ENCODE assay signal across 19 cellular contexts in genomic region chr9:22112870-22113846, GRCh38.
DNase-seq lines count a peak whose midpoint lies in the region; ATAC-seq and TF ChIP-seq lines count a peak whose summit lies in the region.
"Had no signal": no experiment of that assay in that cellular context is flagged by ENCODE, and none has a peak within 500 bp of the region (broad histone marks: within the 10 kb centered on the region; RNA-seq: fewer than 3 reads in every experiment).

No MANE protein-coding gene starts in this region.

- peak overlapping the region in 2 of 4 donors; percentile 37 to 38 for H3K4me3 ChIP-seq in Peyer's patch
- no peak overlapping the region for H3K4me3 ChIP-seq in fibroblast of villous mesenchyme (ENCODE audit: low read depth, low read length)
- H3K4me3 ChIP-seq in mesenchymal stem cell (ENCODE audit: insufficient read depth in 1 of 2, low read depth in 1 of 2, low read length in 2 of 2): no peak overlapping the region
- no peak overlapping the region for H3K4me3 ChIP-seq in smooth muscle cell

- peak overlapping the region; percentile 61 for H2AK5ac ChIP-seq in mesenchymal stem cell (ENCODE audit: low read length, severe bottlenecking)

- peak in 1 of 2 donors; percentile 32 for TF ChIP-seq POLR2A in Peyer's patch (IDR thresholded peaks at IDR 0.05)

- TF ChIP-seq CTCF in Peyer's patch (IDR thresholded peaks at IDR 0.05): no peak
- no peak for TF ChIP-seq CTCF in fibroblast of villous mesenchyme (IDR thresholded peaks at IDR 0.05; ENCODE audit: insufficient read depth, low read depth, low read length)
- no peak for TF ChIP-seq CTCF in smooth muscle cell (IDR thresholded peaks at IDR 0.05; ENCODE audit: borderline replicate concordance, insufficient read depth, poor library complexity, severe bottlenecking)

- H3K36me3 ChIP-seq in Peyer's patch (no peaks in the 10 kb centered on the region), mesenchymal stem cell (ENCODE audit: control insufficient read depth in 1 of 2, insufficient read depth in 2 of 2, low read depth in 1 of 2, low read length in 2 of 2) (no peaks in the 10 kb centered on the region), smooth muscle cell (ENCODE audit: low read depth) (no peaks in the 10 kb centered on the region)

- peak overlapping the region in 1 of 2 experiments; percentile 66 for H2BK12ac ChIP-seq in mesenchymal stem cell (ENCODE audit: low read length in 2 of 2)

- H3K27ac ChIP-seq in Peyer's patch: peak overlapping the region in 3 of 4 donors; percentile 23 to 85 (median 73)
- peak overlapping the region; percentile 21 for H3K27ac ChIP-seq in mesenchymal stem cell (ENCODE audit: low read length, poor library complexity, severe bottlenecking)
- H3K27ac ChIP-seq in smooth muscle cell (ENCODE audit: low read depth): peak overlapping the region; percentile 94

- no peaks in the 10 kb centered on the region for H3K9me3 ChIP-seq in Peyer's patch
- H3K9me3 ChIP-seq in mesenchymal stem cell (ENCODE audit: control insufficient read depth, low read length): no peaks in the 10 kb centered on the region
- no peaks in the 10 kb centered on the region for H3K9me3 ChIP-seq in smooth muscle cell (replicated peaks; ENCODE audit: low read depth)
- H3K9me3 ChIP-seq: SK-N-SH had no signal

- H2BK15ac ChIP-seq in mesenchymal stem cell (ENCODE audit: low read depth, poor library complexity, severe bottlenecking): no peak overlapping the region

- H4K91ac ChIP-seq in mesenchymal stem cell (ENCODE audit: low read length): no peak overlapping the region

- no peaks in the 10 kb centered on the region for H3K79me2 ChIP-seq in smooth muscle cell (ENCODE audit: low read depth)

- H2BK120ac ChIP-seq in mesenchymal stem cell (ENCODE audit: low read depth, low read length): peak overlapping the region; percentile 67

- H3K23ac ChIP-seq in mesenchymal stem cell (ENCODE audit: low read length in 2 of 2): no peak overlapping the region

- H3K4ac ChIP-seq in mesenchymal stem cell (ENCODE audit: low read depth in 1 of 2, low read length in 2 of 2): no peak overlapping the region

- no peak overlapping the region for H3K14ac ChIP-seq in mesenchymal stem cell (ENCODE audit: low read length in 2 of 2)

- 89% methylated on average over 11 of the region's 12 CpGs for whole genome bisulfite sequencing in mesenchymal stem cell
- 30% methylated on average over 12 of the region's 12 CpGs for WGBS in smooth muscle cell (ENCODE audit: low lambda C conversion rate)

- H3K27me3 ChIP-seq in Peyer's patch: no peaks in the 10 kb centered on the region
- H3K27me3 ChIP-seq in mesenchymal stem cell (ENCODE audit: control insufficient read depth in 1 of 2, insufficient read depth in 1 of 2, low read length in 2 of 2): no peaks in the 10 kb centered on the region
- no peaks in the 10 kb centered on the region for H3K27me3 ChIP-seq in smooth muscle cell (ENCODE audit: low read depth)

- H3K9ac ChIP-seq in mesenchymal stem cell (ENCODE audit: low read length) (no peak overlapping the region), smooth muscle cell (ENCODE audit: low read depth) (peak overlapping the region; percentile 53)

- peak overlapping the region in 1 of 2 experiments; percentile 81 for H3K18ac ChIP-seq in mesenchymal stem cell (ENCODE audit: low read depth in 1 of 2, low read length in 2 of 2)

- H3F3A ChIP-seq in smooth muscle cell (ENCODE audit: low read depth): peaks cover 18% of the 10 kb centered on the region

- H2BK5ac ChIP-seq in mesenchymal stem cell (ENCODE audit: low read depth, low read length, poor library complexity, severe bottlenecking): no peak overlapping the region

- H3K4me2 ChIP-seq in mesenchymal stem cell (ENCODE audit: low read length, poor library complexity, severe bottlenecking): no peak overlapping the region
- H3K4me2 ChIP-seq in smooth muscle cell: peak overlapping the region; percentile 77

- no peaks in the 10 kb centered on the region for H4K20me1 ChIP-seq in smooth muscle cell (ENCODE audit: low read depth)

- peaks cover 0 to 8% (median 2%) of the 10 kb centered on the region in 4 donors for H3K4me1 ChIP-seq in Peyer's patch
- peaks cover 7% of the 10 kb centered on the region for H3K4me1 ChIP-seq in mesenchymal stem cell (ENCODE audit: control insufficient read depth, insufficient read depth, low read depth, low read length)
- H3K4me1 ChIP-seq in smooth muscle cell (ENCODE audit: low read depth): peaks cover 39% of the 10 kb centered on the region

- H4K8ac ChIP-seq in mesenchymal stem cell (ENCODE audit: low read length): no peak overlapping the region

- no peak for DNase-seq in Peyer's patch
- peak; percentile 43 for DNase-seq in fibroblast of villous mesenchyme (ENCODE audit: low read depth)
- no peak for DNase-seq in mesenchymal stem cell
- no peak for DNase-seq in smooth muscle cell (lab: John Stamatoyannopoulos, UW; ENCODE audit: unreplicated experiment)
- DNase-seq: ACHN, AML-193, GF-D8, MV-4-11, NCI-H1417, NCI-H2029, NCI-H2171, NCI-H446 treated with DMSO at 0.1 percent for 48 hours, NCI-H748 treated with DMSO at 0.1 percent for 48 hours, SHP77, SK-N-SH had no signal

- no peaks in the 10 kb centered on the region for H3K79me1 ChIP-seq in mesenchymal stem cell (replicated peaks; ENCODE audit: low read length, poor library complexity, severe bottlenecking)

- no peak for ATAC-seq in HG02884 (IDR thresholded peaks at IDR 0.05; ENCODE audit: unreplicated experiment)
- ATAC-seq in HG02840 (IDR thresholded peaks at IDR 0.05; ENCODE audit: low FRiP score, unreplicated experiment): no peak
- no peak for ATAC-seq in GM19397 (IDR thresholded peaks at IDR 0.05; ENCODE audit: unreplicated experiment)
- ATAC-seq: Panc1 had no signal

- H2AFZ ChIP-seq in mesenchymal stem cell (ENCODE audit: low read depth, low read length) (no peak overlapping the region), smooth muscle cell (ENCODE audit: low read depth) (peak overlapping the region; percentile 33)

Comparison
In these comparisons a context has a peak if more than half of its experiments do, and no peak if none do; other contexts are left out.
1. H3K27ac ChIP-seq: peak in every context shown above with its lines; median percentile 94 in smooth muscle cell; 73 in Peyer's patch; 21 in mesenchymal stem cell.